In the genomic region with DNA sequence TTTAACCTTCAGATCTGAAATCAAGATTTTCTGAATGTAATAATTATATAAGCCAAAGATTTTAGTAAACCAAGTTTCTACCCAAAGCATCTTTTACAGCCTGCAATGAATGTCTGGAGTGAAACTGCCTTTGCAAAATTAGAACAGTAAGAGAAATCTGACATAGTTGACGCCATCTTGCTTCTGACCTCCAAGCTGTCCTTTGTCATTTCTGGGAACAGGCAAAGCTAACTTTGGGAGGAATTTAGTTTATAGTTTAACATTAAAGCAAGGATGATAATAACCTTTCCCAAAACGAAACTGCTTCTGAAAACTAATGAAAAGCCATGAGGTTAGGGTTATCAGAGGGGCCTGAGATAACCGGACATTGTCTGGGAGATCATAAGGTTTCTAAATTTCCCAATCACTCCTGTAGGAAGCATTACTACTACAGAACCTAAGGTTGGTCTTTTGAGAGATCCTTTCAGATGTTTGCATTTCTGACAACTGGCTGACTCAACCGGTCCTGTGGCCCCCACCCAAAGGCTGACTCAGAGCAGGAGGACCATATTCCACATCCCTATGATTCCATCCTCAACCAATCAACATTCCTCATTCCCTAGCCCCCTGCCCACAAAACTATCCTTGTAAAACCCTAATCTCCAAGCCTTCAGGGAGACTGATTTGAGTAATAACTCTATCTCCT, we compare ENCODE assay signal across 10 cellular contexts.
DNase-seq lines count a peak whose midpoint lies in the region; TF ChIP-seq lines count a peak whose summit lies in the region.
"Had no signal": no experiment of that assay in that cellular context is flagged by ENCODE, and none has a peak within 500 bp of the region (broad histone marks: within the 10 kb centered on the region; RNA-seq: fewer than 3 reads in every experiment).

No MANE protein-coding gene starts in this region.

- H3F3A ChIP-seq in Loucy (ENCODE audit: low read depth): peaks cover 5% of the 10 kb centered on the region; the same call in 1 of the 2 replicates

- H3K4me3 ChIP-seq in Loucy (ENCODE audit: low read length, poor library complexity, severe bottlenecking) (peak overlapping the region; percentile 31), parathyroid adenoma (ENCODE audit: low read depth, low read length) (no peak overlapping the region)
- H3K4me3 ChIP-seq: suprapubic skin had no signal

- H3K4me3 Mint-ChIP-seq in dendritic cell treated with granulocyte-macrophage colony-stimulating factor and Interleukin-4, amounts not matched to agents 40 ng/mL and 50 ng/mL, for 4 days: no peak overlapping the region
- H3K4me3 Mint-ChIP-seq in glutamatergic neuron (ENCODE audit: unreplicated experiment): no peak overlapping the region

- peak overlapping the region; percentile 28 for H3K27ac Mint-ChIP-seq in dendritic cell treated with granulocyte-macrophage colony-stimulating factor and Interleukin-4, amounts not matched to agents 40 ng/mL and 50 ng/mL, for 4 days
- H3K27ac Mint-ChIP-seq in glutamatergic neuron (ENCODE audit: unreplicated experiment): no peak overlapping the region

- no peak overlapping the region for H3K9ac ChIP-seq in Loucy (ENCODE audit: low read depth, low read length, poor library complexity, severe bottlenecking)
- H3K9ac ChIP-seq in parathyroid adenoma: no peak overlapping the region

- H3K27ac ChIP-seq in parathyroid adenoma: peak overlapping the region; percentile 66
- H3K27ac ChIP-seq: suprapubic skin had no signal

- H2AFZ ChIP-seq in Loucy (ENCODE audit: low read length): no peak overlapping the region
- no peak overlapping the region for H2AFZ ChIP-seq in parathyroid adenoma

- peaks cover 30% of the 10 kb centered on the region for H3K36me3 Mint-ChIP-seq in dendritic cell treated with granulocyte-macrophage colony-stimulating factor and Interleukin-4, amounts not matched to agents 40 ng/mL and 50 ng/mL, for 4 days (ENCODE audit: low read depth)
- H3K36me3 Mint-ChIP-seq in glutamatergic neuron (ENCODE audit: unreplicated experiment): peaks cover 15% of the 10 kb centered on the region

- intact Hi-C loops in dendritic cell treated with granulocyte-macrophage colony-stimulating factor and Interleukin-4, amounts not matched to agents 40 ng/mL and 50 ng/mL, for 4 days (cut with micrococcal nuclease): no loop called here

- H3K4me2 ChIP-seq in Loucy (ENCODE audit: low read depth, low read length, poor library complexity, severe bottlenecking) (peak overlapping the region; percentile 83), parathyroid adenoma (ENCODE audit: low read length) (no peak overlapping the region)

- TF ChIP-seq POLR2A in erythroblast (IDR thresholded peaks at IDR 0.05; ENCODE audit: low read length): no peak

- no peaks in the 10 kb centered on the region for H3K9me2 ChIP-seq in Loucy (replicated peaks; ENCODE audit: low read depth, low read length)

- DNase-seq in EL: peak; percentile 75
- no peak for DNase-seq in Ammon's horn (ENCODE audit: low spot score)
- DNase-seq in erythroblast (lab: John Stamatoyannopoulos, UW): no peak
- no peak for DNase-seq in glutamatergic neuron
- no peak for DNase-seq in central memory CD4-positive, alpha-beta T cell

- TF ChIP-seq CTCF in Loucy (conservative IDR thresholded peaks at IDR 0.05; ENCODE audit: low read length) (no peak), parathyroid adenoma (IDR thresholded peaks at IDR 0.05) (no peak), glutamatergic neuron (IDR thresholded peaks at IDR 0.05; ENCODE audit: partially characterized antibody, unreplicated experiment) (no peak)

- H4K20me1 ChIP-seq in Loucy (ENCODE audit: insufficient read depth, low read length, poor library complexity, severe bottlenecking): peaks cover 37% of the 10 kb centered on the region

- H3K9me3 ChIP-seq in Loucy (ENCODE audit: insufficient read depth, low read depth, low read length): no peaks in the 10 kb centered on the region
- no peaks in the 10 kb centered on the region for H3K9me3 ChIP-seq in parathyroid adenoma (ENCODE audit: control insufficient read depth, low read length)
- H3K9me3 ChIP-seq: suprapubic skin had no signal

- no peaks in the 10 kb centered on the region for H3K9me3 Mint-ChIP-seq in dendritic cell treated with granulocyte-macrophage colony-stimulating factor and Interleukin-4, amounts not matched to agents 40 ng/mL and 50 ng/mL, for 4 days
- H3K9me3 Mint-ChIP-seq in glutamatergic neuron (ENCODE audit: unreplicated experiment): peaks cover 3% of the 10 kb centered on the region
- H3K9me3 Mint-ChIP-seq: activated T-helper 1 cell treated with anti-CD3 and anti-CD28 coated beads, Interleukin-12 subunit alpha, Interleukin-12 subunit beta, Interleukin-2, Interleukin-4 antibody, amounts not matched to agents 30 ng/mL and 10 ng/mL and 1 ng/mL, durations not matched to agents 14 hours and 24 hours and 36 hours had no signal

- 0 out of 2 replicates have a peak, but pooled peaks cover 7% of the 10 kb centered on the region for H3K79me2 ChIP-seq in Loucy (ENCODE audit: insufficient read depth, low read length)
- H3K79me2 ChIP-seq in parathyroid adenoma: peaks cover 5% of the 10 kb centered on the region

- H3K4me1 Mint-ChIP-seq in dendritic cell treated with granulocyte-macrophage colony-stimulating factor and Interleukin-4, amounts not matched to agents 40 ng/mL and 50 ng/mL, for 4 days (ENCODE audit: low read depth): peaks cover 47% of the 10 kb centered on the region
- H3K4me1 Mint-ChIP-seq in glutamatergic neuron (ENCODE audit: low read depth, unreplicated experiment): no peaks in the 10 kb centered on the region

- no peaks in the 10 kb centered on the region for H3K27me3 Mint-ChIP-seq in dendritic cell treated with granulocyte-macrophage colony-stimulating factor and Interleukin-4, amounts not matched to agents 40 ng/mL and 50 ng/mL, for 4 days
- H3K27me3 Mint-ChIP-seq in glutamatergic neuron (ENCODE audit: unreplicated experiment): no peaks in the 10 kb centered on the region

- H3K36me3 ChIP-seq in Loucy (ENCODE audit: insufficient read depth, low read length) (no peaks in the 10 kb centered on the region), parathyroid adenoma (ENCODE audit: control insufficient read depth, insufficient read depth, low read length) (no peaks in the 10 kb centered on the region)
- H3K36me3 ChIP-seq: suprapubic skin had no signal

- no peaks in the 10 kb centered on the region for H3K27me3 ChIP-seq in Loucy (ENCODE audit: insufficient read depth, low read length, poor library complexity, severe bottlenecking)
- no peaks in the 10 kb centered on the region for H3K27me3 ChIP-seq in parathyroid adenoma (ENCODE audit: control insufficient read depth, insufficient read depth, low read length)
- H3K27me3 ChIP-seq: suprapubic skin had no signal

- H3K4me1 ChIP-seq in Loucy (ENCODE audit: insufficient read depth, low read length, poor library complexity, severe bottlenecking) (peaks cover 33% of the 10 kb centered on the region), parathyroid adenoma (peaks cover 31% of the 10 kb centered on the region)
